Comparison of ENCODE assay signal across 8 cellular contexts in the genomic region with DNA sequence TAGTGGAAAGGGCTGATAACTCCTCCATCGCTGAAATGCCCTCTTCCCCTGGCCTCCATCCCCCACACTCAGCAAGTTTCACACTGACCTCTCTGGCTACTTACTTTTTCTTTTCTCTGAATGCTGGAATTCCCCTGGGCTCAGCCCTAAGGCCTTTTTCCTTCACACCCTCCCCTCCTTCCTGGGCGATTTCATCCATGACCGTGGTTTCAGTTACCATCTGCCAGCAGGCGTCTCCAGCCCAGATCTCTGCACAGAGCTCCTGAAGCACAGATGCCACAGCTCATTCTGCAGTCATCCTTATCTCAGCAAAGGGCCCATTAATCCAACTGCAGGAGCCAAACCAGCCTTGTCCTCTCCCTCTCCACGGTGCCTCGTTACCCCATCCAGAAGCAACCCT.
DNase-seq lines count a peak whose midpoint lies in the region; ATAC-seq and TF ChIP-seq lines count a peak whose summit lies in the region.

No MANE protein-coding gene starts in this region.

- H3K27ac Mint-ChIP-seq in activated naive CD8-positive, alpha-beta T cell treated with anti-CD3 and anti-CD28 coated beads for 36 hours = peak overlapping the region; percentile 45

- H3K27ac ChIP-seq in vagina = peak overlapping the region; percentile 61
- no peak overlapping the region for H3K27ac ChIP-seq in RWPE1

- H3K36me3 Mint-ChIP-seq in activated naive CD8-positive, alpha-beta T cell treated with anti-CD3 and anti-CD28 coated beads for 36 hours = peaks cover 60% of the 10 kb centered on the region

- no peaks in the 10 kb centered on the region for H3K9me3 Mint-ChIP-seq in activated naive CD8-positive, alpha-beta T cell treated with anti-CD3 and anti-CD28 coated beads for 36 hours

- H3K27me3 ChIP-seq in kidney epithelial cell (ENCODE audit: control insufficient read depth, insufficient read depth, low read length) (no peaks in the 10 kb centered on the region), vagina (no peaks in the 10 kb centered on the region)

- intact Hi-C loops in vagina (cut with DNase I) = loop anchor here (10.0 kb wide), 1 partner anchor 115 kb away; the partner anchor contains the start of gene RFTN1

- DNase-seq in Caki2 (ENCODE audit: low read depth) (peak; percentile 60), kidney epithelial cell (ENCODE audit: low read depth) (peak; percentile 85), vagina (ENCODE audit: extremely low spot score in 2 of 2) (no peak), RWPE1 (ENCODE audit: low spot score) (no peak), CD1c-positive myeloid dendritic cell (ENCODE audit: extremely low spot score) (no peak), NCI-H2081 treated with DMSO at 0.1 percent for 48 hours (lab: John Stamatoyannopoulos, UW) (no peak)
- no peak for DNase-seq in activated naive CD8-positive, alpha-beta T cell treated with anti-CD3 and anti-CD28 coated beads for 36 hours

- TF ChIP-seq CTCF in kidney epithelial cell (IDR thresholded peaks at IDR 0.05; ENCODE audit: insufficient read depth, low read length, poor library complexity, severe bottlenecking) (peak; percentile 60), vagina (IDR thresholded peaks at IDR 0.05) (no peak), RWPE1 (conservative IDR thresholded peaks at IDR 0.05; ENCODE audit: low read depth) (no peak)

- no peaks in the 10 kb centered on the region for H3K9me3 ChIP-seq in vagina

- H3K4me3 ChIP-seq in kidney epithelial cell (ENCODE audit: low read depth, low read length) = no peak overlapping the region
- no peak overlapping the region for H3K4me3 ChIP-seq in vagina

- no peaks in the 10 kb centered on the region for H3K36me3 ChIP-seq in kidney epithelial cell (ENCODE audit: control insufficient read depth, insufficient read depth, low read length)
- no peaks in the 10 kb centered on the region for H3K36me3 ChIP-seq in vagina

- peaks cover 30% of the 10 kb centered on the region for H3K4me1 ChIP-seq in vagina

- no peaks in the 10 kb centered on the region for H3K27me3 Mint-ChIP-seq in activated naive CD8-positive, alpha-beta T cell treated with anti-CD3 and anti-CD28 coated beads for 36 hours

- POLR2A ChIA-PET in RWPE1 (lab: Yijun Ruan, JAX; ENCODE audit: low non-redundant PET) = no interaction called here

- no peak overlapping the region for H3K4me3 Mint-ChIP-seq in activated naive CD8-positive, alpha-beta T cell treated with anti-CD3 and anti-CD28 coated beads for 36 hours

- CTCF ChIA-PET in RWPE1 (lab: Yijun Ruan, JAX) = no interaction called here

- TF ChIP-seq POLR2A in vagina (IDR thresholded peaks at IDR 0.05) = no peak

- H3K4me1 Mint-ChIP-seq in activated naive CD8-positive, alpha-beta T cell treated with anti-CD3 and anti-CD28 coated beads for 36 hours = peaks cover 38% of the 10 kb centered on the region

- peak; percentile 47 for ATAC-seq in HG02588 (IDR thresholded peaks at IDR 0.05; ENCODE audit: unreplicated experiment)

- in situ Hi-C loops in Caki2 (cut with HindIII; ENCODE audit: low pct_unique_long_range_greater_than_20kb, low sequenced_read_pairs) = no loop called here

Comparison
In these comparisons a context has a peak if more than half of its experiments do, and no peak if none do; other contexts are left out.
1. DNase-seq: peak in Caki2 (single experiment) and kidney epithelial cell (single experiment); none in activated naive CD8-positive, alpha-beta T cell treated with anti-CD3 and anti-CD28 coated beads for 36 hours (single experiment), vagina (0 of 2), RWPE1 (single experiment), CD1c-positive myeloid dendritic cell (single experiment) and NCI-H2081 treated with DMSO at 0.1 percent for 48 hours (single experiment).